In genomic region chr3:31232049-31233040, GRCh38 we compare ENCODE assay signal across 7 cellular contexts.
DNase-seq lines count a peak whose midpoint lies in the region; ATAC-seq and TF ChIP-seq lines count a peak whose summit lies in the region.

No MANE protein-coding gene starts in this region.

- H3K27me3 ChIP-seq in spleen (replicated peaks in 1 of 7): no peaks in the 10 kb centered on the region

- no peak for TF ChIP-seq CTCF in spleen (IDR thresholded peaks at IDR 0.05 in 8 of 11, conservative IDR thresholded peaks at IDR 0.05 in 3 of 11)

- DNase-seq in LHCN-M2 (ENCODE audit: low read depth) (peak; percentile 29), spleen (no peak), NCI-H1930 (lab: John Stamatoyannopoulos, UW) (no peak), HuH-7.5 (ENCODE audit: low spot score) (no peak)
- DNase-seq in central memory CD8-positive, alpha-beta T cell (ENCODE audit: low spot score in 2 of 2): no peak
- no peak for DNase-seq in activated CD4-positive, CD25-positive, alpha-beta regulatory T cell (lab: John Stamatoyannopoulos, UW)

- no peak overlapping the region for H3K4me3 ChIP-seq in spleen

- no peaks in the 10 kb centered on the region for H3K36me3 Mint-ChIP-seq in central memory CD8-positive, alpha-beta T cell (ENCODE audit: insufficient read depth)

- intact Hi-C loops in spleen (cut with DNase I; ENCODE audit: low total_unique reads): no loop called here

- peak; percentile 45 for ATAC-seq in GM21367 (IDR thresholded peaks at IDR 0.05; ENCODE audit: unreplicated experiment)
- peak; percentile 15 for ATAC-seq in central memory CD8-positive, alpha-beta T cell (replicated peaks; ENCODE audit: extremely low read depth, poor library complexity, severe bottlenecking)

- peaks cover 3 to 81% (median 47%) of the 10 kb centered on the region in 6 donors for H3K4me1 ChIP-seq in spleen

- peaks cover 15% of the 10 kb centered on the region for H3K27me3 Mint-ChIP-seq in central memory CD8-positive, alpha-beta T cell

- H3K27ac ChIP-seq in spleen: peak overlapping the region in 6 of 8 donors; percentile 27 to 70 (median 44)

- H3K4me3 Mint-ChIP-seq in central memory CD8-positive, alpha-beta T cell: no peak overlapping the region

- H3K4me1 Mint-ChIP-seq in central memory CD8-positive, alpha-beta T cell: peaks cover 42% of the 10 kb centered on the region

- H3K27ac Mint-ChIP-seq in central memory CD8-positive, alpha-beta T cell (ENCODE audit: low read depth): no peak overlapping the region

- H3K9me3 ChIP-seq in spleen: no peaks in the 10 kb centered on the region

- H3K9me3 Mint-ChIP-seq in central memory CD8-positive, alpha-beta T cell: no peaks in the 10 kb centered on the region

- no peak for TF ChIP-seq POLR2A in spleen (IDR thresholded peaks at IDR 0.05)

- no peaks in the 10 kb centered on the region for H3K36me3 ChIP-seq in spleen

- 49 to 59% (median 52%) methylated on average over 12 of the region's 12 CpGs for WGBS in spleen, 5 donors
